In genomic region chr1:169586067-169586394, GRCh38 we compare ENCODE assay signal across 8 cellular contexts. TPM values are rescaled to one million over a fixed set of nuclear protein-coding genes. Genes with fewer than 3 reads are reported as not detected.
DNase-seq lines count a peak whose midpoint lies in the region; ATAC-seq lines count a peak whose summit lies in the region.

No MANE protein-coding gene starts in this region.

- H3K36me3 Mint-ChIP-seq in activated naive CD8-positive, alpha-beta T cell treated with anti-CD3 and anti-CD28 coated beads for 36 hours: peaks cover 12% of the 10 kb centered on the region
- no peaks in the 10 kb centered on the region for H3K36me3 Mint-ChIP-seq in naive thymus-derived CD8-positive, alpha-beta T cell

- ATAC-seq in GM18867 (IDR thresholded peaks at IDR 0.05; ENCODE audit: unreplicated experiment): peak; percentile 18
- ATAC-seq in HG02885 (IDR thresholded peaks at IDR 0.05; ENCODE audit: poor library complexity, unreplicated experiment): peak; percentile 28
- peak; percentile 60 to 62 for ATAC-seq in naive thymus-derived CD8-positive, alpha-beta T cell
- ATAC-seq in HG02763 (IDR thresholded peaks at IDR 0.05; ENCODE audit: unreplicated experiment): no peak
- ATAC-seq in GM18861 (IDR thresholded peaks at IDR 0.05; ENCODE audit: unreplicated experiment): no peak

- H3K27me3 Mint-ChIP-seq in activated naive CD8-positive, alpha-beta T cell treated with anti-CD3 and anti-CD28 coated beads for 36 hours: no peaks in the 10 kb centered on the region
- H3K27me3 Mint-ChIP-seq in naive thymus-derived CD8-positive, alpha-beta T cell: peaks cover 0 to 14% (median 4%) of the 10 kb centered on the region in 5 donors

- no peak for DNase-seq in activated naive CD8-positive, alpha-beta T cell treated with anti-CD3 and anti-CD28 coated beads for 36 hours
- no peak for DNase-seq in naive thymus-derived CD8-positive, alpha-beta T cell
- DNase-seq in cortex of kidney (lab: John Stamatoyannopoulos, UW) (no peak), amygdala (lab: John Stamatoyannopoulos, UW) (no peak)

- POLR2A ChIA-PET in naive thymus-derived CD8-positive, alpha-beta T cell (lab: Charles Lee): interaction anchor here (0.9 to 1.1 kb wide), 4 partner anchors 18 to 122 kb away, joined by 3 to 4 read pairs (median 3); no protein-coding TSS in a partner anchor

- H3K4me3 Mint-ChIP-seq in activated naive CD8-positive, alpha-beta T cell treated with anti-CD3 and anti-CD28 coated beads for 36 hours: peak overlapping the region; percentile 93
- peak overlapping the region; percentile 72 to 85 (median 81) for H3K4me3 Mint-ChIP-seq in naive thymus-derived CD8-positive, alpha-beta T cell

- peak overlapping the region; percentile 89 for H3K27ac Mint-ChIP-seq in activated naive CD8-positive, alpha-beta T cell treated with anti-CD3 and anti-CD28 coated beads for 36 hours
- H3K27ac Mint-ChIP-seq in naive thymus-derived CD8-positive, alpha-beta T cell: peak overlapping the region in 3 of 10 donors; percentile 78 to 89 (median 83)

- no peaks in the 10 kb centered on the region for H3K9me3 Mint-ChIP-seq in activated naive CD8-positive, alpha-beta T cell treated with anti-CD3 and anti-CD28 coated beads for 36 hours
- no peaks in the 10 kb centered on the region for H3K9me3 Mint-ChIP-seq in naive thymus-derived CD8-positive, alpha-beta T cell

- peaks cover 65% of the 10 kb centered on the region for H3K4me1 Mint-ChIP-seq in activated naive CD8-positive, alpha-beta T cell treated with anti-CD3 and anti-CD28 coated beads for 36 hours
- H3K4me1 Mint-ChIP-seq in naive thymus-derived CD8-positive, alpha-beta T cell: peaks cover 9 to 28% (median 23%) of the 10 kb centered on the region in 4 donors

RNA-seq across cellular contexts. Expression of gene F5, which starts 0.2 kb away (rescaled TPM):
- 10 to 100 TPM; 39.7 to 40.1 TPM for total RNA-seq in activated naive CD8-positive, alpha-beta T cell treated with anti-CD3 and anti-CD28 coated beads for 36 hours
- total RNA-seq in naive thymus-derived CD8-positive, alpha-beta T cell: under 1 TPM; 0.16 to 0.19 TPM
- polyA plus RNA-seq in naive thymus-derived CD8-positive, alpha-beta T cell: under 1 TPM in 2 of 3 donors, not detected in 1; 0.23 to 0.91 TPM

RNA-seq across cellular contexts. Expression of gene SELP, which starts 43.9 kb away (rescaled TPM):
- 1 to 10 TPM in 1 of 2 experiments, under 1 TPM in 1; 0.42 to 1.1 TPM for total RNA-seq in activated naive CD8-positive, alpha-beta T cell treated with anti-CD3 and anti-CD28 coated beads for 36 hours
- total RNA-seq in naive thymus-derived CD8-positive, alpha-beta T cell: 1 to 10 TPM; 1.3 to 1.7 TPM
- under 1 TPM; 0.35 to 0.76 (median 0.69) TPM for polyA plus RNA-seq in naive thymus-derived CD8-positive, alpha-beta T cell

Comparison
In these comparisons a context has a peak if more than half of its experiments do, and no peak if none do; other contexts are left out.
1. ATAC-seq: peak in GM18867 (single experiment), HG02885 (single experiment) and naive thymus-derived CD8-positive, alpha-beta T cell (2 of 2); none in HG02763 (single experiment) and GM18861 (single experiment).
2. RNA of gene F5, which starts 0.2 kb away (total RNA-seq): 39.7 to 40.1 TPM in activated naive CD8-positive, alpha-beta T cell treated with anti-CD3 and anti-CD28 coated beads for 36 hours; 0.16 to 0.19 TPM in naive thymus-derived CD8-positive, alpha-beta T cell; every median in the first group is over 10 times any median in the second.